Comparison of ENCODE assay signal across 8 cellular contexts in genomic region chr12:110590806-110591326, GRCh38. TPM values are rescaled to one million over a fixed set of nuclear protein-coding genes. Genes with fewer than 3 reads are reported as not detected.
DNase-seq lines count a peak whose midpoint lies in the region; ATAC-seq and TF ChIP-seq lines count a peak whose summit lies in the region.

No MANE protein-coding gene starts in this region.

- peaks cover 4% of the 10 kb centered on the region for H3K4me1 ChIP-seq in rectal smooth muscle tissue (ENCODE audit: control insufficient read depth, insufficient read depth, low read length)

- no peak for TF ChIP-seq CTCF in fibroblast of mammary gland (conservative IDR thresholded peaks at IDR 0.05; ENCODE audit: control insufficient read depth, insufficient read depth, low read depth, low read length)

- H3K36me3 ChIP-seq in rectal smooth muscle tissue (ENCODE audit: control insufficient read depth, insufficient read depth, low read length) = no peaks in the 10 kb centered on the region

- DNase-seq in SK-MEL-5 (ENCODE audit: low read depth, low spot score) (peak; percentile 54), fibroblast of mammary gland (ENCODE audit: low read depth) (peak; percentile 76), NCI-H2107 (lab: John Stamatoyannopoulos, UW) (no peak), NCI-H2081 treated with DMSO at 0.1 percent for 48 hours (lab: John Stamatoyannopoulos, UW) (no peak)
- no peak for DNase-seq in stimulated activated CD4-positive, alpha-beta T cell treated with anti-CD3 and anti-CD28 coated beads, Interleukin-2, amount 100 ng/mL, for 24 hours

- peak overlapping the region; percentile 3 for H3K27ac ChIP-seq in rectal smooth muscle tissue (ENCODE audit: low read depth, low read length)

- no peaks in the 10 kb centered on the region for H3K27me3 ChIP-seq in rectal smooth muscle tissue (ENCODE audit: control insufficient read depth, insufficient read depth, low read length)

- in situ Hi-C loops in SK-MEL-5 (cut with HindIII; ENCODE audit: low pct_unique_long_range_greater_than_20kb, low sequenced_read_pairs) = no loop called here

- H3K9ac ChIP-seq in rectal smooth muscle tissue (ENCODE audit: low read length) = no peak overlapping the region

- no peak overlapping the region for H3K4me3 ChIP-seq in fibroblast of mammary gland (ENCODE audit: control insufficient read depth, low read depth, low read length)
- no peak overlapping the region for H3K4me3 ChIP-seq in rectal smooth muscle tissue (ENCODE audit: low read length)

- ATAC-seq in GM18502 (IDR thresholded peaks at IDR 0.05; ENCODE audit: poor library complexity, unreplicated experiment) = peak; percentile 84
- peak; percentile 80 for ATAC-seq in HG02763 (IDR thresholded peaks at IDR 0.05; ENCODE audit: unreplicated experiment)

RNA-seq across cellular contexts. Expression of gene PPTC7, which starts 7.7 kb away (rescaled TPM):
- total RNA-seq in SK-MEL-5 (2014; rRNA removed; shearing (Covaris generic)) = 18.9 and 21.2 TPM in 2 replicates
- 30.1 and 36.2 TPM in 2 replicates for polyA plus RNA-seq in SK-MEL-5 (2015; cell fraction: cytosol; rRNA removed)
- 33.7 and 38.1 TPM in 2 replicates for polyA plus RNA-seq in SK-MEL-5 (2015; cell fraction: nucleus; rRNA removed)

RNA-seq across cellular contexts. Expression of gene TCTN1, which starts 23.1 kb away (rescaled TPM):
- total RNA-seq in SK-MEL-5 (2014; rRNA removed; shearing (Covaris generic)) = 35.6 and 55.0 TPM in 2 replicates
- polyA plus RNA-seq in SK-MEL-5 (2015; cell fraction: cytosol; rRNA removed) = 21.2 and 21.8 TPM in 2 replicates
- 46.5 and 63.5 TPM in 2 replicates for polyA plus RNA-seq in SK-MEL-5 (2015; cell fraction: nucleus; rRNA removed)

Comparison
In these comparisons a context has a peak if more than half of its experiments do, and no peak if none do; other contexts are left out.
1. DNase-seq: peak in SK-MEL-5 (single experiment) and fibroblast of mammary gland (single experiment); none in stimulated activated CD4-positive, alpha-beta T cell treated with anti-CD3 and anti-CD28 coated beads, Interleukin-2, amount 100 ng/mL, for 24 hours (0 of 2), NCI-H2107 (single experiment) and NCI-H2081 treated with DMSO at 0.1 percent for 48 hours (single experiment).